10 cellular contexts compared by ENCODE assay signal in the genomic region with DNA sequence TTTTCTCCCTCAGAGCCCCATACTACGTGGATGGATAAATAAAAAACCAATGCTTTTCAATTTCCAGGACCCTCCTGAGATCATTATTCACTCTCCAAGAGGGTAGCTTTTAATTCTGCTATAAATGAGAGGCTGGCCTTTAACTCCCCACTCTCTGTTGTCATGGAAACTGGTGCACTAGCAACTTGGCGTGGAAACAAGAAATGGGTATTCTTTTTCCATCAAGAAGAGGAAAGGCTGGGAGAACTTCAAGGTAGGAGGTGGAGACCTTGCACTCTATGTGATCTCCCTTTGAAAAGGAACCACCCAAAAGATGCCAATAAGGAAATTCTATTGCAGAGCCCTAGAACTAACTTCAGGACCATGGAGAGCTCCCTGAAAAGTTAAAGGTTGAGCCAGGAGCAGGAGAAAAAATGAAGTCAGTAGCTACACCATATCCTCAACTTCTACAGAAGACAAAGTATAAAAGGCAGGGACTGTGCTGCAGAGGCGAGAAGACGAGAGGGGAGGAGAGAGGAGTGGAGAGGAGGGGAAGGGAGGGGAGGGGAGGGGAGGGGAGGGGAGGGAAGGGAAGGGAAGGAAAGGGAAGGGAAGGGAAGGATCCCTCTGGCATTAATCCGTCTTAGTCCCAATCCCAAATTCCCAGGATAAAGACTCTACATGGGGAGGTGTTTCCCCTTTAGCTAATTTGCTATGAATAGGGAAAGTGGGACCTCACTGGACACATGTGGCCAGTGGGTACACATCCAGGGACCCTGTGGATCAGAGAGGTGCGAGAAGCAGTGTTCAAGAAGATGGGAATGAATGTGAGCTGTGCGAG. TPM values are rescaled to one million over a fixed set of nuclear protein-coding genes. Genes with fewer than 3 reads are reported as not detected.
DNase-seq lines count a peak whose midpoint lies in the region; ATAC-seq and TF ChIP-seq lines count a peak whose summit lies in the region.
"Had no signal": no experiment of that assay in that cellular context is flagged by ENCODE, and none has a peak within 500 bp of the region (broad histone marks: within the 10 kb centered on the region; RNA-seq: fewer than 3 reads in every experiment).

No MANE protein-coding gene starts in this region.

- TF ChIP-seq POLR2A in NB4 (IDR thresholded peaks at IDR 0.05; ENCODE audit: extremely low read depth, insufficient read length): no peak

- CTCF ChIA-PET in activated CD8-positive, alpha-beta T cell treated with anti-CD3 and anti-CD28 coated beads, Interleukin-2, amount 10 ng/mL, durations not matched to agents 7 days and 5 days (lab: Charles Lee): interaction anchor here (1.1 kb wide), 1 partner anchor 11 kb away, joined by 3 read pairs; no protein-coding TSS in a partner anchor
- CTCF ChIA-PET in activated CD8-positive, alpha-beta T cell treated with anti-CD3 and anti-CD28 coated beads for 36 hours (lab: Charles Lee): no interaction called here

- ATAC-seq in activated CD8-positive, alpha-beta T cell treated with anti-CD3 and anti-CD28 coated beads, Interleukin-2, amount 10 ng/mL, durations not matched to agents 7 days and 5 days: no peak
- no peak for ATAC-seq in activated CD8-positive, alpha-beta T cell treated with anti-CD3 and anti-CD28 coated beads for 36 hours
- ATAC-seq in effector memory CD8-positive, alpha-beta T cell (replicated peaks): no peak
- ATAC-seq in GM21526 (IDR thresholded peaks at IDR 0.05; ENCODE audit: low FRiP score, unreplicated experiment) (no peak), GM19463 (IDR thresholded peaks at IDR 0.05; ENCODE audit: unreplicated experiment) (no peak)

- intact Hi-C loops in activated CD8-positive, alpha-beta T cell treated with anti-CD3 and anti-CD28 coated beads for 36 hours (cut with micrococcal nuclease): no loop called here

- no peak overlapping the region for H3K4me3 ChIP-seq in NB4 (ENCODE audit: low read depth, low read length)
- H3K4me3 ChIP-seq: BLaER1 treated with 17β-estradiol and CSF1 and Interleukin-3, amounts not matched to agents 10 nM and 100 nM had no signal

- no peak overlapping the region for H3K27ac Mint-ChIP-seq in activated CD8-positive, alpha-beta T cell treated with anti-CD3 and anti-CD28 coated beads, Interleukin-2, amount 10 ng/mL, durations not matched to agents 7 days and 5 days
- H3K27ac Mint-ChIP-seq in activated CD8-positive, alpha-beta T cell treated with anti-CD3 and anti-CD28 coated beads for 36 hours: no peak overlapping the region
- no peak overlapping the region for H3K27ac Mint-ChIP-seq in effector memory CD8-positive, alpha-beta T cell
- no peak overlapping the region for H3K27ac Mint-ChIP-seq in progenitor cell of endocrine pancreas
- H3K27ac Mint-ChIP-seq in activated T-cell treated with anti-CD3 and anti-CD28 coated beads, Interleukin-2, amount 50 U/mL, for 24 hours: no peak overlapping the region

- H3K4me3 Mint-ChIP-seq in activated CD8-positive, alpha-beta T cell treated with anti-CD3 and anti-CD28 coated beads, Interleukin-2, amount 10 ng/mL, durations not matched to agents 7 days and 5 days: no peak overlapping the region
- H3K4me3 Mint-ChIP-seq in activated CD8-positive, alpha-beta T cell treated with anti-CD3 and anti-CD28 coated beads for 36 hours: no peak overlapping the region
- no peak overlapping the region for H3K4me3 Mint-ChIP-seq in effector memory CD8-positive, alpha-beta T cell
- H3K4me3 Mint-ChIP-seq in progenitor cell of endocrine pancreas (ENCODE audit: low read depth): no peak overlapping the region
- H3K4me3 Mint-ChIP-seq in activated T-cell treated with anti-CD3 and anti-CD28 coated beads, Interleukin-2, amount 50 U/mL, for 24 hours: no peak overlapping the region

- TF ChIP-seq CTCF in activated CD8-positive, alpha-beta T cell treated with anti-CD3 and anti-CD28 coated beads for 36 hours (IDR thresholded peaks at IDR 0.05): no peak
- no peak for TF ChIP-seq CTCF in NB4 (IDR thresholded peaks at IDR 0.05; ENCODE audit: low read depth, low read length)
- TF ChIP-seq CTCF in progenitor cell of endocrine pancreas (IDR thresholded peaks at IDR 0.05; ENCODE audit: unreplicated experiment): no peak

- no peaks in the 10 kb centered on the region for H3K27me3 Mint-ChIP-seq in activated CD8-positive, alpha-beta T cell treated with anti-CD3 and anti-CD28 coated beads, Interleukin-2, amount 10 ng/mL, durations not matched to agents 7 days and 5 days (ENCODE audit: low read depth)
- H3K27me3 Mint-ChIP-seq in activated CD8-positive, alpha-beta T cell treated with anti-CD3 and anti-CD28 coated beads for 36 hours: peaks cover 21% of the 10 kb centered on the region
- peaks cover 59 to 89% of the 10 kb centered on the region in 2 donors for H3K27me3 Mint-ChIP-seq in effector memory CD8-positive, alpha-beta T cell
- peaks cover 20% of the 10 kb centered on the region for H3K27me3 Mint-ChIP-seq in progenitor cell of endocrine pancreas
- peaks cover 31% of the 10 kb centered on the region for H3K27me3 Mint-ChIP-seq in activated T-cell treated with anti-CD3 and anti-CD28 coated beads, Interleukin-2, amount 50 U/mL, for 24 hours

- H3K36me3 Mint-ChIP-seq in activated CD8-positive, alpha-beta T cell treated with anti-CD3 and anti-CD28 coated beads, Interleukin-2, amount 10 ng/mL, durations not matched to agents 7 days and 5 days (ENCODE audit: low read depth): no peaks in the 10 kb centered on the region
- H3K36me3 Mint-ChIP-seq in activated CD8-positive, alpha-beta T cell treated with anti-CD3 and anti-CD28 coated beads for 36 hours (ENCODE audit: low read depth): no peaks in the 10 kb centered on the region
- no peaks in the 10 kb centered on the region for H3K36me3 Mint-ChIP-seq in effector memory CD8-positive, alpha-beta T cell (ENCODE audit: insufficient read depth)
- no peaks in the 10 kb centered on the region for H3K36me3 Mint-ChIP-seq in progenitor cell of endocrine pancreas (ENCODE audit: insufficient read depth)
- no peaks in the 10 kb centered on the region for H3K36me3 Mint-ChIP-seq in activated T-cell treated with anti-CD3 and anti-CD28 coated beads, Interleukin-2, amount 50 U/mL, for 24 hours (ENCODE audit: low read depth)

- H3K9me3 Mint-ChIP-seq in activated CD8-positive, alpha-beta T cell treated with anti-CD3 and anti-CD28 coated beads, Interleukin-2, amount 10 ng/mL, durations not matched to agents 7 days and 5 days (ENCODE audit: insufficient read depth): no peaks in the 10 kb centered on the region
- H3K9me3 Mint-ChIP-seq in activated CD8-positive, alpha-beta T cell treated with anti-CD3 and anti-CD28 coated beads for 36 hours: no peaks in the 10 kb centered on the region
- H3K9me3 Mint-ChIP-seq in effector memory CD8-positive, alpha-beta T cell: peaks cover 3 to 8% of the 10 kb centered on the region in 2 donors
- H3K9me3 Mint-ChIP-seq in progenitor cell of endocrine pancreas (ENCODE audit: low read depth): no peaks in the 10 kb centered on the region
- H3K9me3 Mint-ChIP-seq in activated T-cell treated with anti-CD3 and anti-CD28 coated beads, Interleukin-2, amount 50 U/mL, for 24 hours: no peaks in the 10 kb centered on the region

- DNase-seq in activated CD8-positive, alpha-beta T cell treated with anti-CD3 and anti-CD28 coated beads, Interleukin-2, amount 10 ng/mL, durations not matched to agents 7 days and 5 days: peak; percentile 51
- DNase-seq in activated CD8-positive, alpha-beta T cell treated with anti-CD3 and anti-CD28 coated beads for 36 hours: no peak
- peak; percentile 54 for DNase-seq in NB4 (ENCODE audit: low read depth)
- DNase-seq in effector memory CD8-positive, alpha-beta T cell: peak; percentile 5 to 18 (median 7)
- peak; percentile 33 for DNase-seq in progenitor cell of endocrine pancreas (ENCODE audit: low spot score, unreplicated experiment)
- no peak for DNase-seq in activated T-cell treated with anti-CD3 and anti-CD28 coated beads, Interleukin-2, amount 50 U/mL, for 24 hours
- DNase-seq: cortex of kidney had no signal

- no peaks in the 10 kb centered on the region for H3K4me1 Mint-ChIP-seq in activated CD8-positive, alpha-beta T cell treated with anti-CD3 and anti-CD28 coated beads, Interleukin-2, amount 10 ng/mL, durations not matched to agents 7 days and 5 days (ENCODE audit: low read depth)
- H3K4me1 Mint-ChIP-seq in activated CD8-positive, alpha-beta T cell treated with anti-CD3 and anti-CD28 coated beads for 36 hours (ENCODE audit: low read depth): no peaks in the 10 kb centered on the region
- H3K4me1 Mint-ChIP-seq in effector memory CD8-positive, alpha-beta T cell (ENCODE audit: low read depth in 2 of 2): no peaks in the 10 kb centered on the region
- no peaks in the 10 kb centered on the region for H3K4me1 Mint-ChIP-seq in progenitor cell of endocrine pancreas (ENCODE audit: low read depth)
- H3K4me1 Mint-ChIP-seq in activated T-cell treated with anti-CD3 and anti-CD28 coated beads, Interleukin-2, amount 50 U/mL, for 24 hours (ENCODE audit: low read depth): no peaks in the 10 kb centered on the region

- POLR2A ChIA-PET in activated CD8-positive, alpha-beta T cell treated with anti-CD3 and anti-CD28 coated beads, Interleukin-2, amount 10 ng/mL, durations not matched to agents 7 days and 5 days (lab: Charles Lee): no interaction called here
- POLR2A ChIA-PET in activated CD8-positive, alpha-beta T cell treated with anti-CD3 and anti-CD28 coated beads for 36 hours (lab: Charles Lee): no interaction called here

RNA-seq across cellular contexts. Expression of gene FICD, which starts 46.7 kb away (rescaled TPM):
- 1 to 10 TPM; 4.6 to 5.2 TPM for total RNA-seq in activated CD8-positive, alpha-beta T cell treated with anti-CD3 and anti-CD28 coated beads, Interleukin-2, amount 10 ng/mL, durations not matched to agents 7 days and 5 days
- total RNA-seq in activated CD8-positive, alpha-beta T cell treated with anti-CD3 and anti-CD28 coated beads for 36 hours: 1 to 10 TPM; 3.4 to 3.9 TPM
- 3.6 and 3.7 TPM in 2 replicates for total RNA-seq in progenitor cell of endocrine pancreas

Comparison
In these comparisons a context has a peak if more than half of its experiments do, and no peak if none do; other contexts are left out.
1. DNase-seq: peak in activated CD8-positive, alpha-beta T cell treated with anti-CD3 and anti-CD28 coated beads, Interleukin-2, amount 10 ng/mL, durations not matched to agents 7 days and 5 days (single experiment), NB4 (single experiment), effector memory CD8-positive, alpha-beta T cell (3 of 3) and progenitor cell of endocrine pancreas (single experiment); none in activated CD8-positive, alpha-beta T cell treated with anti-CD3 and anti-CD28 coated beads for 36 hours (single experiment) and activated T-cell treated with anti-CD3 and anti-CD28 coated beads, Interleukin-2, amount 50 U/mL, for 24 hours (single experiment).